8 cellular contexts compared by ENCODE assay signal in the genomic region with DNA sequence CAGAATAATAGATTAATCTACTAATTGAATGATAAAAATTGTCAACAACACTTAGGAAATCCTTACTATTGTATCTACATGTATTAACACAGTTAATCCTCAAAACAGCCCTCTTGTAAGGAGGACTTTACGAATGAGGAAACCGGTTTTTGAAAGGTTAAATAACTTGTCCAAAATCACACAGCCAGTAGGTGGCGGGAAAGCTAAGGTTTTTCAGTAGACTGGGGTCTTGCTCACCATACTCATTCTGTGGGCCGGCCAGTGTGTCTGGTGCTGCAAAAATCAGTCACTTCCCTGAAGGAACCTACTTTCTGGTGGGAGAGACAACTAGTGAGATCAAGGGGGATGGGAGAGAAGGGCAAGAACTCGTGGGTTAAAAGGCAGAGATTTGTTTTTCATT.
DNase-seq lines count a peak whose midpoint lies in the region; FAIRE-seq and TF ChIP-seq lines count a peak whose summit lies in the region.

No MANE protein-coding gene starts in this region.

- H3K4me1 Mint-ChIP-seq in nephron, result peaks cover 53% of the 10 kb centered on the region

- H3K27ac ChIP-seq in brain microvascular endothelial cell, result no peak overlapping the region

- H3K4me3 Mint-ChIP-seq in nephron, result peak overlapping the region in 1 of 3 experiments; percentile 8

- peaks cover 3% of the 10 kb centered on the region for H3K27me3 Mint-ChIP-seq in nephron (ENCODE audit: low read depth)

- H3K9me3 Mint-ChIP-seq in nephron, result no peaks in the 10 kb centered on the region

- no peak for FAIRE-seq in RCC 7860 (lab: Jason Lieb, UNC)

- DNase-seq in SHP77 (lab: John Stamatoyannopoulos, UW) (peak; percentile 33 to 34), SHP77 treated with DMSO at 0.1 percent for 48 hours (lab: John Stamatoyannopoulos, UW) (no peak), MV-4-11 (lab: John Stamatoyannopoulos, UW) (peak; percentile 76), brain microvascular endothelial cell (peak; percentile 40), NCI-H187 (lab: John Stamatoyannopoulos, UW) (no peak), RCC 7860 (ENCODE audit: low spot score) (no peak)
- no peak for DNase-seq in effector CD4-positive, alpha-beta T cell

- H3K27ac Mint-ChIP-seq in nephron, result peak overlapping the region; percentile 17 to 49 (median 42)

- peak; percentile 69 for TF ChIP-seq CTCF in brain microvascular endothelial cell (IDR thresholded peaks at IDR 0.05; ENCODE audit: low read depth, low read length, missing control alignments)
- TF ChIP-seq CTCF in nephron (IDR thresholded peaks at IDR 0.05; ENCODE audit: unreplicated experiment in 3 of 3), result peak; percentile 44 to 49 (median 49)

- peaks cover 22% of the 10 kb centered on the region for H3K36me3 Mint-ChIP-seq in nephron (ENCODE audit: low read depth)

- H3K4me3 ChIP-seq in brain microvascular endothelial cell (ENCODE audit: low read depth, low read length), result no peak overlapping the region

- in situ Hi-C loops in brain microvascular endothelial cell (cut with HindIII; ENCODE audit: low pct_ligation_motif_present, low sequenced_read_pairs), result no loop called here

- no peaks in the 10 kb centered on the region for H3K27me3 ChIP-seq in brain microvascular endothelial cell (replicated peaks)

- H3K36me3 ChIP-seq in brain microvascular endothelial cell (replicated peaks), result no peaks in the 10 kb centered on the region

Comparison
In these comparisons a context has a peak if more than half of its experiments do, and no peak if none do; other contexts are left out.
1. DNase-seq: peak in SHP77 (2 of 2), MV-4-11 (single experiment) and brain microvascular endothelial cell (single experiment); none in SHP77 treated with DMSO at 0.1 percent for 48 hours (single experiment), effector CD4-positive, alpha-beta T cell (single experiment), NCI-H187 (0 of 2) and RCC 7860 (single experiment).